Comparison of ENCODE assay signal across 9 cellular contexts in the genomic region with DNA sequence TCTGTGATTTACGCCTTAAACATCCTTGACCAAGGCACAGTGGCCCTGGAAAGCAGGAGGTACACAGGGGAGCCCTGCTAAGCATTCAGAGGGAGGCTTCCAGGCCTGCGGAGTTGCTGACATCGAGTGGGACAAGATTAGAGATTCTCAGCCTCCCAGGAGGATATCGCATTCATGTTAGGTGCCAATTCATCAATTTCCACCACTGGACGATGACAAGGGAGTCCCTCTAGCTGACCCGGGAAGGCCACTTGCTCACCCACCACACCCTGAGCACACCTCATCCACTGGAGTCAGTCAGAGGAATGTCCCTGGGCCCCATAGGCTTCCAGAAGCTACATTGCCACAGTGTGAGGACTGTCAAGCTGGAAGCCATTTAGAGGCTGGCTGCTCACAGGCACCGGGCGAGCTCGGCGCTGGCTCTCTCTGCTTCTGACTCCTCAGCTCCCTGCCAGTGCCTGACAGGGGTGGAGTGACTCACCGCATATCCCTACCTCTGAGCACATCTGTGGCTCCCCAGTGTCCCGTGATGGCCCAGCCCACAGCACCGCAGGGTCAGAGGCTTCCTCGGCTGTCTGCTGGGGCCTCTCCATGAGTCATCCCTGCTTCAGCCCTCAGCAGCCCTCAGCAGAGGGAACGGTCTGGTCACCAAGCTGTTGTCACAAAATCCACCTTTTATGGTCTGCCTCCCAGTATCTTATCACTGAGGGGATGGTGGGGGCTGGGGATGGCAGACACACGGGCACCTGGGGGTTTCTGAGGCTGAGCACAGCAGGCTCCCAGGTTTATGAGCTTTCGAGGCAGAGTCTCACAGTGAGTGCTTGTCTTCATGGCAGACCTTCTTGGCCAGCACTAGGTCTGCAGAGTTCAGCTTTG.
DNase-seq lines count a peak whose midpoint lies in the region; ATAC-seq and TF ChIP-seq lines count a peak whose summit lies in the region.
"Had no signal": no experiment of that assay in that cellular context is flagged by ENCODE, and none has a peak within 500 bp of the region (broad histone marks: within the 10 kb centered on the region; RNA-seq: fewer than 3 reads in every experiment).

No MANE protein-coding gene starts in this region.

- H2AK5ac ChIP-seq in IMR-90 (ENCODE audit: low read depth, low read length) (peak overlapping the region; percentile 95), mesenchymal stem cell (ENCODE audit: low read length, severe bottlenecking) (peak overlapping the region; percentile 86)

- H3K23ac ChIP-seq in IMR-90 (ENCODE audit: low read depth, low read length) (peak overlapping the region; percentile 94), mesenchymal stem cell (ENCODE audit: low read length in 2 of 2) (peak overlapping the region in 1 of 2 experiments; percentile 75)

- H3K9ac ChIP-seq in IMR-90 (ENCODE audit: low read depth, low read length) (peak overlapping the region; percentile 44), mesenchymal stem cell (ENCODE audit: low read length) (peak overlapping the region; percentile 62)

- H2BK5ac ChIP-seq in IMR-90 (ENCODE audit: low read depth, low read length, poor library complexity, severe bottlenecking) (peak overlapping the region; percentile 91), mesenchymal stem cell (ENCODE audit: low read depth, low read length, poor library complexity, severe bottlenecking) (peak overlapping the region; percentile 68)

- POLR2A ChIA-PET in IMR-90 (lab: Charles Lee; ENCODE audit: unreplicated experiment): interaction anchor here (0.6 kb wide), 1 partner anchor 947 kb away, joined by 5 read pairs; no protein-coding TSS in a partner anchor

- ATAC-seq in IMR-90 (ENCODE audit: low read depth): peak; percentile 94
- no peak for ATAC-seq in GM19035 (IDR thresholded peaks at IDR 0.05; ENCODE audit: unreplicated experiment)
- ATAC-seq in HG02571 (IDR thresholded peaks at IDR 0.05; ENCODE audit: unreplicated experiment): no peak
- no peak for ATAC-seq in HG02642 (IDR thresholded peaks at IDR 0.05; ENCODE audit: poor library complexity, unreplicated experiment)

- CTCF ChIA-PET in IMR-90 (lab: Yijun Ruan, JAX): interaction anchor here (0.7 to 1.4 kb wide), 3 partner anchors 13 to 947 kb away, joined by 3 read pairs; no protein-coding TSS in a partner anchor

- peak; percentile 39 for TF ChIP-seq RAD21 in IMR-90 (IDR thresholded peaks at IDR 0.05; ENCODE audit: low read length)

- H3K56ac ChIP-seq in IMR-90 (ENCODE audit: extremely low read depth, insufficient read depth, low read length): peak overlapping the region; percentile 88

- H4K8ac ChIP-seq in IMR-90 (ENCODE audit: low read depth in 2 of 2, low read length in 2 of 2) (peak overlapping the region; percentile 89 to 93), mesenchymal stem cell (ENCODE audit: low read length) (peak overlapping the region; percentile 54)

- peak; percentile 58 for DNase-seq in AG09319 (ENCODE audit: extremely low read depth, low read depth)
- peak; percentile 99 for DNase-seq in IMR-90
- peak; percentile 97 for DNase-seq in brain microvascular endothelial cell
- DNase-seq in mesenchymal stem cell: peak; percentile 99
- no peak for DNase-seq in SK-N-DZ (ENCODE audit: low spot score)
- DNase-seq: NCI-H510A treated with DMSO at 0.1 percent for 48 hours had no signal

- H3K36me3 ChIP-seq in IMR-90 (ENCODE audit: control insufficient read depth, insufficient read depth, low read length): 0 out of 2 replicates have a peak, but pooled peaks cover 2% of the 10 kb centered on the region
- no peaks in the 10 kb centered on the region for H3K36me3 ChIP-seq in brain microvascular endothelial cell (replicated peaks)
- peaks cover 0 to 3% of the 10 kb centered on the region in 2 experiments for H3K36me3 ChIP-seq in mesenchymal stem cell (ENCODE audit: control insufficient read depth in 1 of 2, insufficient read depth in 2 of 2, low read depth in 1 of 2, low read length in 2 of 2)

- in situ Hi-C loops in IMR-90 (cut with MboI; ENCODE audit: low sequenced_read_pairs) (no loop called here), brain microvascular endothelial cell (cut with HindIII; ENCODE audit: low pct_ligation_motif_present, low sequenced_read_pairs) (no loop called here)

- peak; percentile 42; the same call in 1 of the 2 replicates for TF ChIP-seq POLR2A in IMR-90 (IDR thresholded peaks at IDR 0.05; ENCODE audit: low read depth, low read length)

- peak overlapping the region; percentile 79 for H2AFZ ChIP-seq in IMR-90 (replicated peaks; ENCODE audit: low read length, poor library complexity)
- no peak overlapping the region for H2AFZ ChIP-seq in mesenchymal stem cell (ENCODE audit: low read depth, low read length)

- TF ChIP-seq CTCF in AG09319 (IDR thresholded peaks at IDR 0.05; ENCODE audit: low read depth, low read length): no peak
- no peak for TF ChIP-seq CTCF in IMR-90 (conservative IDR thresholded peaks at IDR 0.05; ENCODE audit: low read depth, low read length)
- no peak for TF ChIP-seq CTCF in brain microvascular endothelial cell (IDR thresholded peaks at IDR 0.05; ENCODE audit: low read depth, low read length, missing control alignments)

- peak overlapping the region; percentile 92 for H2BK20ac ChIP-seq in IMR-90 (ENCODE audit: low read depth, low read length)

- H4K91ac ChIP-seq in IMR-90 (ENCODE audit: insufficient read depth, low read depth, low read length): peak overlapping the region; percentile 97
- peak overlapping the region; percentile 99 for H4K91ac ChIP-seq in mesenchymal stem cell (ENCODE audit: low read length)

- H4K20me1 ChIP-seq in IMR-90 (ENCODE audit: insufficient read depth, low read length): no peaks in the 10 kb centered on the region

- H2BK120ac ChIP-seq in IMR-90 (ENCODE audit: low read depth, low read length): peak overlapping the region; percentile 99
- H2BK120ac ChIP-seq in mesenchymal stem cell (ENCODE audit: low read depth, low read length): peak overlapping the region; percentile 65

- H3K27me3 ChIP-seq in IMR-90 (ENCODE audit: control insufficient read depth, insufficient read depth, low read length): no peaks in the 10 kb centered on the region
- no peaks in the 10 kb centered on the region for H3K27me3 ChIP-seq in brain microvascular endothelial cell (replicated peaks)
- no peaks in the 10 kb centered on the region for H3K27me3 ChIP-seq in mesenchymal stem cell (ENCODE audit: control insufficient read depth in 1 of 2, insufficient read depth in 1 of 2, low read length in 2 of 2)

- H3K27ac ChIP-seq in IMR-90 (ENCODE audit: insufficient read depth, low read length) (peak overlapping the region; percentile 81), brain microvascular endothelial cell (peak overlapping the region; percentile 58), mesenchymal stem cell (ENCODE audit: low read length, poor library complexity, severe bottlenecking) (peak overlapping the region; percentile 90)

- H2BK12ac ChIP-seq in mesenchymal stem cell (ENCODE audit: low read length in 2 of 2): peak overlapping the region; percentile 94 to 98

- H3K9me1 ChIP-seq in IMR-90 (ENCODE audit: insufficient read depth, low read length): peaks cover 24% of the 10 kb centered on the region

- H2AK9ac ChIP-seq in IMR-90 (replicated peaks; ENCODE audit: low read depth, low read length, poor library complexity): peak overlapping the region; percentile 56

- H2BK15ac ChIP-seq in IMR-90 (ENCODE audit: low read depth, low read length): peak overlapping the region; percentile 98
- peak overlapping the region; percentile 77 for H2BK15ac ChIP-seq in mesenchymal stem cell (ENCODE audit: low read depth, poor library complexity, severe bottlenecking)

- H3K4ac ChIP-seq in IMR-90 (ENCODE audit: low read depth, low read length): peak overlapping the region; percentile 98
- H3K4ac ChIP-seq in mesenchymal stem cell (ENCODE audit: low read depth in 1 of 2, low read length in 2 of 2): peak overlapping the region; percentile 92 to 93

- H3K9me3 ChIP-seq in IMR-90 (ENCODE audit: control insufficient read depth, insufficient read depth, low read length) (no peaks in the 10 kb centered on the region), mesenchymal stem cell (ENCODE audit: control insufficient read depth, low read length) (no peaks in the 10 kb centered on the region)

- H3K4me1 ChIP-seq in IMR-90 (ENCODE audit: control insufficient read depth, insufficient read depth, low read length) (peaks cover 29% of the 10 kb centered on the region), mesenchymal stem cell (ENCODE audit: control insufficient read depth, insufficient read depth, low read depth, low read length) (peaks cover 22% of the 10 kb centered on the region)

- no peak overlapping the region for H3K4me3 ChIP-seq in IMR-90 (ENCODE audit: insufficient read depth, low read depth, low read length)
- H3K4me3 ChIP-seq in brain microvascular endothelial cell (ENCODE audit: low read depth, low read length): no peak overlapping the region
- peak overlapping the region in 1 of 2 experiments; percentile 38 for H3K4me3 ChIP-seq in mesenchymal stem cell (ENCODE audit: insufficient read depth in 1 of 2, low read depth in 1 of 2, low read length in 2 of 2)

- intact Hi-C loops in IMR-90 (cut with micrococcal nuclease): no loop called here

- peak overlapping the region; percentile 90 for H4K5ac ChIP-seq in IMR-90 (ENCODE audit: low read depth, low read length)

- peaks cover 0 to 21% of the 10 kb centered on the region in 2 experiments; a peak in 2 of 4 replicates for H3K79me1 ChIP-seq in IMR-90 (ENCODE audit: low read depth in 1 of 2, low read length in 2 of 2)
- H3K79me1 ChIP-seq in mesenchymal stem cell (replicated peaks; ENCODE audit: low read length, poor library complexity, severe bottlenecking): no peaks in the 10 kb centered on the region

- peak overlapping the region; percentile 44 for H3K4me2 ChIP-seq in IMR-90 (ENCODE audit: low read depth, low read length)
- H3K4me2 ChIP-seq in mesenchymal stem cell (ENCODE audit: low read length, poor library complexity, severe bottlenecking): no peak overlapping the region

- dilution Hi-C loops in IMR-90 (cut with HindIII; ENCODE audit: low sequenced_read_pairs, unreplicated experiment): no loop called here

- no TSS peak for BruUV-seq in IMR-90 (replicated peaks; lab: Mats Ljungman, UMichigan)

- WGBS in IMR-90 (ENCODE audit: extremely low coverage in 2 of 2, insufficient read length in 1 of 2), 2 experiments: 62% methylated on average over 3 of the region's 17 CpGs; no CpG with 5 or more reads in 1 of the 2 experiments
- WGBS in mesenchymal stem cell: 10% methylated on average over 17 of the region's 17 CpGs

- peak overlapping the region; percentile 95 for H3K14ac ChIP-seq in IMR-90 (replicated peaks; ENCODE audit: low read depth, low read length)
- H3K14ac ChIP-seq in mesenchymal stem cell (ENCODE audit: low read length in 2 of 2): peak overlapping the region in 1 of 2 experiments; percentile 19

- peak overlapping the region; percentile 88 for H3K18ac ChIP-seq in IMR-90 (ENCODE audit: low read depth, low read length)
- peak overlapping the region; percentile 96 to 99 for H3K18ac ChIP-seq in mesenchymal stem cell (ENCODE audit: low read depth in 1 of 2, low read length in 2 of 2)

TF ChIP-seq in IMR-90, 13 proteins besides CTCF, POLR2A, EP300 and RAD21 (continues in another document):
- no peak for TF ChIP-seq NFE2L2 (IDR thresholded peaks at IDR 0.05; ENCODE audit: low read depth, low read length)
- peak; percentile 52 for TF ChIP-seq CEBPB (IDR thresholded peaks at IDR 0.05; ENCODE audit: low read depth, low read length)
- TF ChIP-seq MXI1 (IDR thresholded peaks at IDR 0.05; ENCODE audit: borderline replicate concordance, low read depth, low read length): no peak; the same call in 1 of the 2 replicates
